Comparison of ENCODE assay signal across 20 cellular contexts in genomic region chr2:36455011-36455410, GRCh38.
DNase-seq lines count a peak whose midpoint lies in the region; ATAC-seq and TF ChIP-seq lines count a peak whose summit lies in the region.
"Had no signal": no experiment of that assay in that cellular context is flagged by ENCODE, and none has a peak within 500 bp of the region (broad histone marks: within the 10 kb centered on the region; RNA-seq: fewer than 3 reads in every experiment).

No MANE protein-coding gene starts in this region.

- ATAC-seq in gastrocnemius medialis: no peak
- no peak for ATAC-seq in GM21390 (IDR thresholded peaks at IDR 0.05; ENCODE audit: unreplicated experiment)
- ATAC-seq: activated T-cell treated with anti-CD3 and anti-CD28 coated beads, Interleukin-2, amount 50 U/mL, for 72 hours; CD8-positive, alpha-beta T cell; lower lobe of right lung had no signal

- 86% methylated on average over 4 of the region's 4 CpGs for WGBS in esophagus muscularis mucosa

- peak overlapping the region; percentile 98 for H3K27ac ChIP-seq in ACC112 (ENCODE audit: low read depth, low read length)
- peak overlapping the region; percentile 3 to 70 (median 47) for H3K27ac ChIP-seq in esophagus muscularis mucosa (replicated peaks in 1 of 4)
- H3K27ac ChIP-seq in gastrocnemius medialis: peak overlapping the region; percentile 65 to 75 (median 69)
- H3K27ac ChIP-seq: lower lobe of right lung had no signal

- TF ChIP-seq POLR2A in esophagus muscularis mucosa (IDR thresholded peaks at IDR 0.05; ENCODE audit: low read depth) (no peak), gastrocnemius medialis (IDR thresholded peaks at IDR 0.05) (no peak)

- TF ChIP-seq EP300 in esophagus muscularis mucosa (IDR thresholded peaks at IDR 0.05): no peak

- intact Hi-C loops in esophagus muscularis mucosa (cut with DNase I): loop anchor here (10.0 kb wide), 1 partner anchor 100 kb away; the partner anchor contains the start of gene CRIM1
- intact Hi-C loops in gastrocnemius medialis (cut with DNase I; ENCODE audit: low total_unique reads): loop anchor here (5.0 kb wide), 1 partner anchor 98 kb away; the partner anchor contains the start of gene CRIM1

- in situ Hi-C loops in gastrocnemius medialis (cut with MboI; ENCODE audit: low sequenced_read_pairs in 4 of 4): no loop called here

- H3K4me3 ChIP-seq in ACC112 (ENCODE audit: low read depth, low read length) (no peak overlapping the region), esophagus muscularis mucosa (no peak overlapping the region), gastrocnemius medialis (no peak overlapping the region)
- H3K4me3 ChIP-seq: HAP-1, lower lobe of right lung had no signal

- peak; percentile 78 for DNase-seq in M059J (ENCODE audit: low read depth)
- DNase-seq in esophagus muscularis mucosa (ENCODE audit: extremely low spot score): no peak
- no peak for DNase-seq in gastrocnemius medialis
- DNase-seq in amygdala (lab: John Stamatoyannopoulos, UW): no peak
- no peak for DNase-seq in NCI-H2171 treated with DMSO at 0.1 percent for 48 hours (lab: John Stamatoyannopoulos, UW)
- DNase-seq in NCI-H2029 (lab: John Stamatoyannopoulos, UW): no peak
- DNase-seq: activated naive CD4-positive, alpha-beta T cell treated with anti-CD3 and anti-CD28 coated beads, Interleukin-2, amount 10 ng/mL, durations not matched to agents 7 days and 5 days; activated T-cell treated with anti-CD3 and anti-CD28 coated beads, Interleukin-2, amount 50 U/mL, for 72 hours; CD8-positive, alpha-beta T cell; DMS53; hippocampal formation; Karpas-422; lower lobe of right lung; NCI-H1048; NCI-H2029 treated with DMSO at 0.1 percent for 48 hours; NCI-H446 treated with DMSO at 0.1 percent for 48 hours; nucleus accumbens had no signal

- H3K9me3 ChIP-seq in esophagus muscularis mucosa (no peaks in the 10 kb centered on the region), gastrocnemius medialis (no peaks in the 10 kb centered on the region)
- H3K9me3 ChIP-seq: HAP-1, lower lobe of right lung had no signal

- H3K36me3 ChIP-seq in ACC112 (ENCODE audit: insufficient read depth, low read length): peaks cover 26% of the 10 kb centered on the region
- peaks cover 0 to 11% (median 5%) of the 10 kb centered on the region in 4 donors for H3K36me3 ChIP-seq in esophagus muscularis mucosa
- no peaks in the 10 kb centered on the region for H3K36me3 ChIP-seq in gastrocnemius medialis

- H3K27me3 ChIP-seq in ACC112 (ENCODE audit: insufficient read depth, low read length) (no peaks in the 10 kb centered on the region), esophagus muscularis mucosa (no peaks in the 10 kb centered on the region), gastrocnemius medialis (no peaks in the 10 kb centered on the region)

- no peak overlapping the region for H2AFZ ChIP-seq in ACC112 (ENCODE audit: low read length, unreplicated experiment)

- TF ChIP-seq CTCF in esophagus muscularis mucosa (IDR thresholded peaks at IDR 0.05) (no peak), gastrocnemius medialis (IDR thresholded peaks at IDR 0.05 in 4 of 5, conservative IDR thresholded peaks at IDR 0.05 in 1 of 5) (no peak)

- H3K4me1 ChIP-seq in ACC112 (ENCODE audit: control insufficient read depth, insufficient read depth, low read length, unreplicated experiment) (peaks cover 82% of the 10 kb centered on the region), esophagus muscularis mucosa (peaks cover 77 to 96% (median 92%) of the 10 kb centered on the region in 4 donors), gastrocnemius medialis (peaks cover 74 to 75% of the 10 kb centered on the region in 2 donors)

- peaks cover 72% of the 10 kb centered on the region for H3K79me2 ChIP-seq in ACC112 (ENCODE audit: control insufficient read depth, insufficient read depth, low read length, unreplicated experiment)

Comparison
In these comparisons a context has a peak if more than half of its experiments do, and no peak if none do; other contexts are left out.
1. H3K27ac ChIP-seq: peak in every context shown above with its lines; median percentile 98 in ACC112; 69 in gastrocnemius medialis; 47 in esophagus muscularis mucosa.